ENCODE assay signal across 8 cellular contexts in genomic region chr6:116229287-116229913, GRCh38. TPM values are rescaled to one million over a fixed set of nuclear protein-coding genes. Genes with fewer than 3 reads are reported as not detected.
DNase-seq lines count a peak whose midpoint lies in the region; ATAC-seq and TF ChIP-seq lines count a peak whose summit lies in the region.

No MANE protein-coding gene starts in this region.

- H3K27ac ChIP-seq in OCI-LY7 (ENCODE audit: low read depth, low read length, poor library complexity, severe bottlenecking) (no peak overlapping the region), neural cell (ENCODE audit: low read length) (peak overlapping the region; percentile 79), lower lobe of right lung (no peak overlapping the region)

- H2AFZ ChIP-seq in OCI-LY7 (ENCODE audit: low read length) (no peak overlapping the region), neural cell (ENCODE audit: low read depth, low read length) (peak overlapping the region; percentile 89)

- H3F3A ChIP-seq in neural cell (ENCODE audit: insufficient read depth, low read length, poor library complexity, severe bottlenecking), result peaks cover 4% of the 10 kb centered on the region

- no peaks in the 10 kb centered on the region for H3K4me1 ChIP-seq in OCI-LY7 (ENCODE audit: insufficient read depth, low read length, poor library complexity, severe bottlenecking)
- no peaks in the 10 kb centered on the region for H3K4me1 ChIP-seq in lower lobe of right lung

- POLR2A ChIA-PET in OCI-LY7 (lab: Charles Lee), result interaction anchor here (0.6 to 1.4 kb wide), 3 partner anchors 14 to 435 kb away, joined by 3 to 4 read pairs (median 3); no protein-coding TSS in a partner anchor

- no peak for TF ChIP-seq RAD21 in neural cell (conservative IDR thresholded peaks at IDR 0.05)

- ATAC-seq in GM19023 (IDR thresholded peaks at IDR 0.05; ENCODE audit: unreplicated experiment) (no peak), GM21737 (IDR thresholded peaks at IDR 0.05; ENCODE audit: unreplicated experiment) (no peak), lower lobe of right lung (no peak), HG02588 (IDR thresholded peaks at IDR 0.05; ENCODE audit: unreplicated experiment) (no peak)

- H3K9me3 ChIP-seq in OCI-LY7 (ENCODE audit: low read length) (no peaks in the 10 kb centered on the region), neural cell (ENCODE audit: low read length) (no peaks in the 10 kb centered on the region), lower lobe of right lung (no peaks in the 10 kb centered on the region)

- no peak for TF ChIP-seq CTCF in OCI-LY7 (conservative IDR thresholded peaks at IDR 0.05; ENCODE audit: low read length)
- no peak for TF ChIP-seq CTCF in fibroblast of pulmonary artery (IDR thresholded peaks at IDR 0.05; ENCODE audit: low read length, missing control alignments)
- peak; percentile 10 for TF ChIP-seq CTCF in neural cell (IDR thresholded peaks at IDR 0.05; ENCODE audit: poor library complexity, severe bottlenecking)
- no peak for TF ChIP-seq CTCF in lower lobe of right lung (IDR thresholded peaks at IDR 0.05)

- H3K36me3 ChIP-seq in OCI-LY7 (ENCODE audit: insufficient read depth, low read length), result no peaks in the 10 kb centered on the region
- H3K36me3 ChIP-seq in neural cell (ENCODE audit: insufficient read depth, low read length), result no peaks in the 10 kb centered on the region
- H3K36me3 ChIP-seq in lower lobe of right lung, result no peaks in the 10 kb centered on the region

- H3K4me3 ChIP-seq in OCI-LY7 (ENCODE audit: low read depth, low read length, poor library complexity, severe bottlenecking) (no peak overlapping the region), fibroblast of pulmonary artery (replicated peaks; ENCODE audit: low read depth, low read length) (peak overlapping the region; percentile 45), neural cell (ENCODE audit: low read length) (peak overlapping the region; percentile 56), lower lobe of right lung (no peak overlapping the region)

- H3K9ac ChIP-seq in neural cell (ENCODE audit: low read length), result peak overlapping the region; percentile 60

- CTCF ChIA-PET in OCI-LY7 (lab: Charles Lee; ENCODE audit: unreplicated experiment), result interaction anchor here (0.5 kb wide), 1 partner anchor 345 kb away, joined by 4 read pairs; no protein-coding TSS in a partner anchor

- DNase-seq in ELR (ENCODE audit: low read depth), result peak; percentile 81
- DNase-seq in OCI-LY7 (ENCODE audit: low spot score), result peak; percentile 6
- peak; percentile 97 for DNase-seq in fibroblast of pulmonary artery (ENCODE audit: low read depth)
- no peak for DNase-seq in lower lobe of right lung

- H3K79me2 ChIP-seq in OCI-LY7 (ENCODE audit: insufficient read depth, low read depth, low read length), result no peaks in the 10 kb centered on the region
- no peaks in the 10 kb centered on the region for H3K79me2 ChIP-seq in neural cell (replicated peaks; ENCODE audit: insufficient read depth, low read length)

- TF ChIP-seq EP300 in neural cell (conservative IDR thresholded peaks at IDR 0.05; ENCODE audit: poor library complexity, severe bottlenecking), result peak; percentile 72

- H3K9me2 ChIP-seq in OCI-LY7 (ENCODE audit: insufficient read depth, low read length) (no peaks in the 10 kb centered on the region), neural cell (ENCODE audit: insufficient read depth, low read length) (no peaks in the 10 kb centered on the region)

- H3K4me2 ChIP-seq in OCI-LY7 (ENCODE audit: low read length) (no peak overlapping the region), neural cell (ENCODE audit: low read length) (peak overlapping the region; percentile 35)

- no TSS peak for BruUV-seq in OCI-LY7 (replicated peaks; lab: Mats Ljungman, UMichigan)

- intact Hi-C loops in OCI-LY7 (cut with micrococcal nuclease; ENCODE audit: unreplicated experiment) (no loop called here), lower lobe of right lung (cut with DNase I) (no loop called here)

- H3K27me3 ChIP-seq in neural cell (ENCODE audit: insufficient read depth, low read depth, low read length) (no peaks in the 10 kb centered on the region), lower lobe of right lung (ENCODE audit: low read depth) (no peaks in the 10 kb centered on the region)

- no peaks in the 10 kb centered on the region for H4K20me1 ChIP-seq in OCI-LY7 (ENCODE audit: insufficient read depth, low read length)
- H4K20me1 ChIP-seq in neural cell (ENCODE audit: insufficient read depth), result no peaks in the 10 kb centered on the region

TF ChIP-seq in neural cell, 6 proteins besides CTCF, POLR2A, EP300 and RAD21:
- TF ChIP-seq EZH2 (IDR thresholded peaks at IDR 0.05; ENCODE audit: borderline replicate concordance, insufficient read depth, low read length, poor library complexity, severe bottlenecking) (no peak), REST (IDR thresholded peaks at IDR 0.05; ENCODE audit: borderline replicate concordance) (peak; percentile 71), POLR2AphosphoS5 (IDR thresholded peaks at IDR 0.05) (peak; percentile 94), SMC3 (conservative IDR thresholded peaks at IDR 0.05; ENCODE audit: poor library complexity) (peak; percentile 18), TAF1 (IDR thresholded peaks at IDR 0.05; ENCODE audit: low read depth) (peak; percentile 83), MXI1 (conservative IDR thresholded peaks at IDR 0.05; ENCODE audit: poor library complexity, severe bottlenecking) (peak; percentile 85)

RNA-seq across cellular contexts. Expression of gene TSPYL4, which starts 24.5 kb away (rescaled TPM):
- total RNA-seq in OCI-LY7 (2014; rRNA removed; shearing (Covaris generic)), result 12.6 and 14.8 TPM in 2 replicates
- total RNA-seq in OCI-LY7 (2022) (16.2 and 17.6 TPM in 2 replicates), lower lobe of right lung (12.8 TPM)
- 97.2 and 99.8 TPM in 2 replicates for polyA plus RNA-seq in neural cell
- polyA minus RNA-seq in neural cell, result 162 and 171 TPM in 2 replicates

RNA-seq across cellular contexts. Expression of gene TSPYL1, which starts 50.3 kb away (rescaled TPM):
- total RNA-seq in OCI-LY7 (2014; rRNA removed; shearing (Covaris generic)), result 32.8 and 33.3 TPM in 2 replicates
- total RNA-seq in OCI-LY7 (2022) (50.3 and 55.3 TPM in 2 replicates), lower lobe of right lung (72.7 TPM)
- polyA plus RNA-seq in neural cell, result 79.3 and 84.8 TPM in 2 replicates
- 158 and 160 TPM in 2 replicates for polyA minus RNA-seq in neural cell

Comparison
In these comparisons a context has a peak if more than half of its experiments do, and no peak if none do; other contexts are left out.
1. H3K4me3 ChIP-seq: peak in fibroblast of pulmonary artery (single experiment) and neural cell (single experiment); none in OCI-LY7 (single experiment) and lower lobe of right lung (single experiment).